Comparison of ENCODE assay signal across 14 cellular contexts in the genomic region with DNA sequence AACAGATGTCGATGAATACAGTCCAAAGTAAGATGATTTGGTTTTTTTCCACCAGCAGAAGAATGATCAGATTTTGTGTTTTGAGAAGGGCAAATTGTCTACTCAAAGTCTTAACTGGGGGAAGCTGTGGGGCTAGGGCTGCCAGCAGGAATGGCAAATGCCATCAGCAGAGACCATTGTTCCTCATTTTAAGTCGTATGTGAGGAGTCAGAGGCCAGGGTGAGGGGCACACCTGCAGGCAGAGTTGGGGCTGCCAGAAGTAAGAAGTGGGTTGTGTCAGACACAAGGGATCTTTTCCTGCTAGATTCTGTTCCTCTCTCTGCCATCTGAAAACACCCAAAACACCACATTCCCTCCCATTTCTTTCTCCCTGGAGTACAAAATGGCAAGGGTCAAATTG. TPM values are rescaled to one million over a fixed set of nuclear protein-coding genes. Genes with fewer than 3 reads are reported as not detected.
"Had no signal": no experiment of that assay in that cellular context is flagged by ENCODE, and none has a peak within 500 bp of the region (broad histone marks: within the 10 kb centered on the region; RNA-seq: fewer than 3 reads in every experiment).

No MANE protein-coding gene starts in this region.

- H3K9me3 ChIP-seq: adrenal gland, colonic mucosa, ovary had no signal

- H3K4me1 ChIP-seq: colonic mucosa had no signal

- H3K27me3 ChIP-seq: adrenal gland, colonic mucosa, ovary had no signal

- H3K4me3 ChIP-seq: adrenal gland, colonic mucosa, ovary had no signal

- H3K27ac Mint-ChIP-seq: activated CD4-positive, alpha-beta memory T cell treated with anti-CD3 and anti-CD28 coated beads for 36 hours; activated T-helper 1 cell treated with anti-CD3 and anti-CD28 coated beads, Interleukin-12 subunit alpha, Interleukin-12 subunit beta, Interleukin-2, Interleukin-4 antibody, amounts not matched to agents 30 ng/mL and 10 ng/mL and 1 ng/mL, durations not matched to agents 14 hours and 24 hours and 36 hours; stimulated activated memory B cell treated with anti-CD40 and anti-IgM and Interleukin-4, amounts not matched to agents 10 μg/mL and 1 μg/mL and 100 μg/mL, for 72 hours had no signal

- H3K27ac ChIP-seq: colonic mucosa, ovary had no signal

- H3K27me3 Mint-ChIP-seq: activated CD4-positive, alpha-beta memory T cell treated with anti-CD3 and anti-CD28 coated beads for 36 hours; naive B cell; stimulated activated memory B cell treated with anti-CD40 and anti-IgM and Interleukin-4, amounts not matched to agents 10 μg/mL and 1 μg/mL and 100 μg/mL, for 72 hours had no signal

- ATAC-seq: esophagus mucosa; stimulated activated memory B cell treated with anti-CD40 and anti-IgM and Interleukin-4, amounts not matched to agents 10 μg/mL and 1 μg/mL and 100 μg/mL, for 72 hours had no signal

- H3K36me3 ChIP-seq: ovary had no signal

- H3K4me3 Mint-ChIP-seq: activated CD4-positive, alpha-beta memory T cell treated with anti-CD3 and anti-CD28 coated beads for 36 hours; activated T-helper 1 cell treated with anti-CD3 and anti-CD28 coated beads, Interleukin-12 subunit alpha, Interleukin-12 subunit beta, Interleukin-2, Interleukin-4 antibody, amounts not matched to agents 30 ng/mL and 10 ng/mL and 1 ng/mL, durations not matched to agents 14 hours and 24 hours and 36 hours; naive B cell; stimulated activated memory B cell treated with anti-CD40 and anti-IgM and Interleukin-4, amounts not matched to agents 10 μg/mL and 1 μg/mL and 100 μg/mL, for 72 hours had no signal

- DNase-seq: activated CD4-positive, alpha-beta memory T cell treated with anti-CD3 and anti-CD28 coated beads for 36 hours; activated CD4-positive, alpha-beta T cell treated with anti-CD3 and anti-CD28 coated beads for 1 hour; adrenal gland; central memory CD4-positive, alpha-beta T cell; colonic mucosa; naive B cell; ovary; stimulated activated CD4-positive, alpha-beta T cell treated with anti-CD3 and anti-CD28 coated beads, Interleukin-12 subunit alpha, Interleukin-12 subunit beta, amount 100 ng/mL, for 4 hours; stimulated activated CD4-positive, alpha-beta T cell treated with anti-CD3 and anti-CD28 coated beads, Interleukin-2, amount 100 ng/mL, for 24 hours; trophoblast cell had no signal

- H3K9me3 Mint-ChIP-seq: activated CD4-positive, alpha-beta memory T cell treated with anti-CD3 and anti-CD28 coated beads for 36 hours; activated T-helper 1 cell treated with anti-CD3 and anti-CD28 coated beads, Interleukin-12 subunit alpha, Interleukin-12 subunit beta, Interleukin-2, Interleukin-4 antibody, amounts not matched to agents 30 ng/mL and 10 ng/mL and 1 ng/mL, durations not matched to agents 14 hours and 24 hours and 36 hours; naive B cell; stimulated activated memory B cell treated with anti-CD40 and anti-IgM and Interleukin-4, amounts not matched to agents 10 μg/mL and 1 μg/mL and 100 μg/mL, for 72 hours had no signal

RNA-seq across cellular contexts. Expression of a gene that starts 29.6 kb away (rescaled TPM):
- total RNA-seq: SK-MEL-5 had no signal
